Comparison of ENCODE assay signal across 2 cellular contexts in genomic region chr17:81274471-81274855, GRCh38.
TF ChIP-seq lines count a peak whose summit lies in the region.

No MANE protein-coding gene starts in this region.

TF ChIP-seq in HEK293, 187 proteins besides CTCF, POLR2A, EP300 and RAD21:
- TF ChIP-seq WT1 (tag by site-specific recombination; IDR thresholded peaks at IDR 0.05) (no peak), ZEB2 (tag by site-specific recombination; IDR thresholded peaks at IDR 0.05) (no peak), ZNF121 (tag by site-specific recombination; IDR thresholded peaks at IDR 0.05) (no peak), ZNF311 (tag by site-specific recombination; IDR thresholded peaks at IDR 0.05; ENCODE audit: borderline replicate concordance) (no peak), HOXA7 (CRISPR knock-in tag; IDR thresholded peaks at IDR 0.05; ENCODE audit: borderline replicate concordance) (no peak), ZNF585B (tag by site-specific recombination; IDR thresholded peaks at IDR 0.05) (no peak), ZNF223 (tag by site-specific recombination; IDR thresholded peaks at IDR 0.05) (no peak)
- TF ChIP-seq, protein P1, sequence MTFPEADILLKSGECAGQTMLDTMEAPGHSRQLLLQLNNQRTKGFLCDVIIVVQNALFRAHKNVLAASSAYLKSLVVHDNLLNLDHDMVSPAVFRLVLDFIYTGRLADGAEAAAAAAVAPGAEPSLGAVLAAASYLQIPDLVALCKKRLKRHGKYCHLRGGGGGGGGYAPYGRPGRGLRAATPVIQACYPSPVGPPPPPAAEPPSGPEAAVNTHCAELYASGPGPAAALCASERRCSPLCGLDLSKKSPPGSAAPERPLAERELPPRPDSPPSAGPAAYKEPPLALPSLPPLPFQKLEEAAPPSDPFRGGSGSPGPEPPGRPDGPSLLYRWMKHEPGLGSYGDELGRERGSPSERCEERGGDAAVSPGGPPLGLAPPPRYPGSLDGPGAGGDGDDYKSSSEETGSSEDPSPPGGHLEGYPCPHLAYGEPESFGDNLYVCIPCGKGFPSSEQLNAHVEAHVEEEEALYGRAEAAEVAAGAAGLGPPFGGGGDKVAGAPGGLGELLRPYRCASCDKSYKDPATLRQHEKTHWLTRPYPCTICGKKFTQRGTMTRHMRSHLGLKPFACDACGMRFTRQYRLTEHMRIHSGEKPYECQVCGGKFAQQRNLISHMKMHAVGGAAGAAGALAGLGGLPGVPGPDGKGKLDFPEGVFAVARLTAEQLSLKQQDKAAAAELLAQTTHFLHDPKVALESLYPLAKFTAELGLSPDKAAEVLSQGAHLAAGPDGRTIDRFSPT (tag by site-specific recombination; IDR thresholded peaks at IDR 0.05): no peak

TF ChIP-seq in H1, 55 proteins besides CTCF, POLR2A, EP300 and RAD21:
- TF ChIP-seq POLR2AphosphoS5 (IDR thresholded peaks at IDR 0.05; ENCODE audit: low read depth, low read length): no peak
